In the genomic region with DNA sequence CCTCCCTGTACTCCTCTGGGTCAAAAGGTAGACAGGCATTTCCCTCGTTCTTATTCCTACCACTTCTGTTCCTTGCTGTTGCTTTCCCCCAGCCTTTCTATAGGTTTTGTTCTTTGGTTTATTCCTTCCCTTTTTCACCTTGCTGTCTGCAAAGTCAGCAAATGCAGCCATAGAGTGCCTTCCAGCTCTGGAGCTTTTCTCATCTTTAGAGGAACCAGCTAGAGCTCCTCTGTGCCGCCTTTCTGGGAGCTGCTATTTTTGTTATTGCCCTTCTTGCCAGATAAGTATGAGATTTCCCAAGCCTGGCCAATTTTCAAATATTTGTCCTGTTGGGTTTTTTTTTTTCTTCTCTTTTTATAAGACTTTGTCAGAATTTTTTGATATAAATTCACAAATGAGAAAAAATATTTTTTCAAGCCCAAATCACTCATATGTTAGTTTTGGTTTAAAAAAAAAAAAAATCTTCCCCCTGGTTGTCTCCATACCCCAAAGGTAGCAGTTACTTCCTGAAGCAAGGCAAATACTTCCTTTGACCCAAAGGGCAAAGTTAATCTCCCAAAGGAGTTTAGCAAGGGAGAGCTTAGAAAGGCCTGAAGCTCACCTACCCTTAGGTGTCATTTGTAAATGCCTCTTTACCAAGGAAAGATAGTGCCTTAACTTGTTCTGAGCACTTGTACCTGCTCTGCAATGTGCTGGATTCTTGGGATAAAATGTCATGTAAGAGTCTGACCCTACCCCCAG, we compare ENCODE assay signal across 19 cellular contexts. TPM values are rescaled to one million over a fixed set of nuclear protein-coding genes. Genes with fewer than 3 reads are reported as not detected.
DNase-seq lines count a peak whose midpoint lies in the region; ATAC-seq and TF ChIP-seq lines count a peak whose summit lies in the region.
"Had no signal": no experiment of that assay in that cellular context is flagged by ENCODE, and none has a peak within 500 bp of the region (broad histone marks: within the 10 kb centered on the region; RNA-seq: fewer than 3 reads in every experiment).

No MANE protein-coding gene starts in this region.

- no peak overlapping the region for H3K4me3 ChIP-seq in CD8-positive, alpha-beta T cell (ENCODE audit: low read depth, low read length)
- no peak overlapping the region for H3K4me3 ChIP-seq in SK-N-MC
- no peak overlapping the region for H3K4me3 ChIP-seq in thyroid gland (replicated peaks in 1 of 3)
- H3K4me3 ChIP-seq: GM12878, lower lobe of right lung, neural progenitor cell, tibial nerve had no signal

- WGBS in thyroid gland, 2 donors, result 62 to 72% methylated on average over 2 of the region's 2 CpGs

- intact Hi-C loops in CD8-positive, alpha-beta T cell (cut with DNase I, micrococcal nuclease), result loop anchor here in 1 of 2 experiments (10.0 kb wide), 2 partner anchors 588 to 852 kb away; partner anchors contain the start of genes DPY30 and RASGRP3
- intact Hi-C loops in left cardiac atrium (cut with DNase I), result no loop called here
- intact Hi-C loops in thyroid gland (cut with DNase I), result no loop called here

- H3K4me1 Mint-ChIP-seq in CD8-positive, alpha-beta T cell (ENCODE audit: low read depth), result peaks cover 7% of the 10 kb centered on the region
- H3K4me1 Mint-ChIP-seq in progenitor cell of endocrine pancreas (ENCODE audit: low read depth), result peaks cover 8% of the 10 kb centered on the region

- CTCF ChIA-PET in CD8-positive, alpha-beta T cell (lab: Charles Lee), result no interaction called here

- no peak overlapping the region for H3K4me3 Mint-ChIP-seq in CD8-positive, alpha-beta T cell
- no peak overlapping the region for H3K4me3 Mint-ChIP-seq in progenitor cell of endocrine pancreas (ENCODE audit: low read depth)
- H3K4me3 Mint-ChIP-seq: neural progenitor cell had no signal

- no peaks in the 10 kb centered on the region for H3K9me3 Mint-ChIP-seq in CD8-positive, alpha-beta T cell
- no peaks in the 10 kb centered on the region for H3K9me3 Mint-ChIP-seq in progenitor cell of endocrine pancreas (ENCODE audit: low read depth)
- H3K9me3 Mint-ChIP-seq: neural progenitor cell had no signal

- H3K27me3 Mint-ChIP-seq in CD8-positive, alpha-beta T cell (ENCODE audit: low read depth), result no peaks in the 10 kb centered on the region
- H3K27me3 Mint-ChIP-seq in progenitor cell of endocrine pancreas, result peaks cover 13% of the 10 kb centered on the region

- TF ChIP-seq CTCF in CD8-positive, alpha-beta T cell (IDR thresholded peaks at IDR 0.05), result no peak
- TF ChIP-seq CTCF in progenitor cell of endocrine pancreas (IDR thresholded peaks at IDR 0.05; ENCODE audit: unreplicated experiment) (no peak), thyroid gland (IDR thresholded peaks at IDR 0.05) (no peak)

- ATAC-seq in CD8-positive, alpha-beta T cell, result no peak
- ATAC-seq in left cardiac atrium, result peak; percentile 34 to 45
- no peak for ATAC-seq in GM21529 (IDR thresholded peaks at IDR 0.05; ENCODE audit: unreplicated experiment)
- ATAC-seq in GM21381 (IDR thresholded peaks at IDR 0.05; ENCODE audit: unreplicated experiment), result no peak
- ATAC-seq: GM12878, HCT116, lower lobe of right lung had no signal

- POLR2A ChIA-PET in CD8-positive, alpha-beta T cell (lab: Charles Lee), result no interaction called here

- no peaks in the 10 kb centered on the region for H3K4me1 ChIP-seq in CD8-positive, alpha-beta T cell (ENCODE audit: insufficient read depth, low read length)
- peaks cover 6 to 16% of the 10 kb centered on the region in 2 donors for H3K4me1 ChIP-seq in thyroid gland
- H3K4me1 ChIP-seq: neural progenitor cell had no signal

- H3K27ac Mint-ChIP-seq in CD8-positive, alpha-beta T cell, result peak overlapping the region; percentile 37
- peak overlapping the region; percentile 21 for H3K27ac Mint-ChIP-seq in progenitor cell of endocrine pancreas
- H3K27ac Mint-ChIP-seq: neural progenitor cell had no signal

- TF ChIP-seq POLR2A in thyroid gland (IDR thresholded peaks at IDR 0.05), result no peak

- H3K9me3 ChIP-seq in CD8-positive, alpha-beta T cell (ENCODE audit: low read length), result no peaks in the 10 kb centered on the region
- H3K9me3 ChIP-seq in SK-N-MC (ENCODE audit: low read depth, low read length) (no peaks in the 10 kb centered on the region), thyroid gland (no peaks in the 10 kb centered on the region)
- H3K9me3 ChIP-seq: lower lobe of right lung, tibial nerve had no signal

- H3K27ac ChIP-seq in CD8-positive, alpha-beta T cell (ENCODE audit: low read depth, low read length), result no peak overlapping the region
- H3K27ac ChIP-seq in SK-N-MC, result peak overlapping the region; percentile 2; the same call in 1 of the 2 replicates
- no peak overlapping the region for H3K27ac ChIP-seq in thyroid gland
- H3K27ac ChIP-seq: brain microvascular endothelial cell, lower lobe of right lung, neural progenitor cell, WERI-Rb-1 had no signal

- no peak overlapping the region for H3K9ac ChIP-seq in SK-N-MC (ENCODE audit: insufficient read length)
- H3K9ac ChIP-seq: neural progenitor cell had no signal

- no peak for DNase-seq in CD8-positive, alpha-beta T cell
- no peak for DNase-seq in SK-N-MC (ENCODE audit: low read depth, low spot score)
- DNase-seq in left cardiac atrium, result no peak
- no peak for DNase-seq in progenitor cell of endocrine pancreas (ENCODE audit: low spot score, unreplicated experiment)
- no peak for DNase-seq in NCI-H1048 (lab: John Stamatoyannopoulos, UW)
- DNase-seq in thyroid gland, result no peak
- DNase-seq: activated CD8-positive, alpha-beta memory T cell treated with anti-CD3 and anti-CD28 coated beads for 24 hours; brain microvascular endothelial cell; IMR-90; lower lobe of right lung; NCI-H2107; NCI-H748 treated with DMSO at 0.1 percent for 48 hours; WERI-Rb-1 had no signal

- no peaks in the 10 kb centered on the region for H3K27me3 ChIP-seq in CD8-positive, alpha-beta T cell (ENCODE audit: insufficient read depth, low read length)
- H3K27me3 ChIP-seq in thyroid gland, result no peaks in the 10 kb centered on the region
- H3K27me3 ChIP-seq: brain microvascular endothelial cell, neural progenitor cell, tibial nerve had no signal

- H3K36me3 Mint-ChIP-seq in CD8-positive, alpha-beta T cell, result peaks cover 32% of the 10 kb centered on the region
- peaks cover 7% of the 10 kb centered on the region for H3K36me3 Mint-ChIP-seq in progenitor cell of endocrine pancreas (ENCODE audit: insufficient read depth)

- H3K36me3 ChIP-seq in CD8-positive, alpha-beta T cell (ENCODE audit: insufficient read depth, low read length), result no peaks in the 10 kb centered on the region
- peaks cover 8% of the 10 kb centered on the region for H3K36me3 ChIP-seq in SK-N-MC (ENCODE audit: insufficient read depth, low read length)
- peaks cover 0 to 12% of the 10 kb centered on the region in 2 donors for H3K36me3 ChIP-seq in thyroid gland

RNA-seq across cellular contexts. Expression of gene TTC27, which starts 5.1 kb away (rescaled TPM):
- total RNA-seq in CD8-positive, alpha-beta T cell, result 10 to 100 TPM in 1 of 2 experiments, 1 to 10 TPM in 1; 9.6 to 12.1 TPM
- total RNA-seq in left cardiac atrium, result 10 to 100 TPM in 1 of 2 donors, 1 to 10 TPM in 1; 7.9 to 12.3 TPM
- total RNA-seq in progenitor cell of endocrine pancreas, result 20.5 and 21.8 TPM in 2 replicates
- 10 to 100 TPM; 12.6 to 25.4 (median 16.9) TPM for total RNA-seq in thyroid gland

Comparison
In these comparisons a context has a peak if more than half of its experiments do, and no peak if none do; other contexts are left out.
1. ATAC-seq: peak in left cardiac atrium (2 of 2); none in CD8-positive, alpha-beta T cell (single experiment), GM21529 (single experiment) and GM21381 (single experiment).